In the genomic region with DNA sequence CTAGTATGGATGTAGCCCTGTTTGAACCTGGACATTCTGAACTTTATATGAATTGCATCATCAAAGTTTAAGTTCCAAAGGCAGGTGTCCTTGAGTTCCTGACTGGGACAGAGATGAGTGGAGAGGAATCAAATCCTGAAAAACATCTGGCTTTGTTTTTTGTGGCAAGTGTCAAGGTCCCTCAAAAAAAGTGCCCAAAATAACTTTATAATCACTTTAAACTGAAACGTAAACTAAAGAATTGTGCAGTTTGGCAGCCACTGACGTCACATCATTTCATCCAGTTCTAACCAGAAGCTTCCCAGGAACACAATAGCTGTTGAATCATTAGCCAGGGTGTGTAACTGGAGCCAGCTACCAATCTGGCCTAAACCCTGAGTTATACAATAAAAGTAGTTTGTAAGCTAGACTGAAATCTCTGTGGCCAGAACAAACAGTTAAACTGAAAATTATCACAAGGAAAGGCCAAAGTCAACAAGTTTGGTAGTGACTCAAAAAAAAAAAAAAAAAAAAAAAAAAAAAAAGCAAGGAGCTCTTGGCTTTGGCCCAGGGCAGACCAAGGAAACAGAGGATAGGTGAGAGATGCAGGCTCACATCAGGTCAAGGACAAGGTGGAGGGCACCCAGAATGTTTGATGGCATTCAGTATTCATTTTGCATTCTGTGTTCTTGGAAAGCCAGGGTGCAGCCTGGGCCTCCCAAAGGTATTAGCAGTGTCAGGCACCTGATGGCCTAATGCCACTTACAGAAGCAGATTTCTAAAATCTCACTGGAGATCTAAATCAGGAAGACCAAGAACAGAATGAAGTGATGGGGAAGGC, we compare ENCODE assay signal across 1 cellular context.
TF ChIP-seq lines count a peak whose summit lies in the region.

No MANE protein-coding gene starts in this region.

TF ChIP-seq in HepG2, 621 proteins besides CTCF, POLR2A, EP300 and RAD21 (continued from another document):
- TF ChIP-seq, protein P1, sequence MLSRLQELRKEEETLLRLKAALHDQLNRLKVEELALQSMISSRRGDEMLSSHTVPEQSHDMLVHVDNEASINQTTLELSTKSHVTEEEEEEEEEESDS (CRISPR knock-in tag; IDR thresholded peaks at IDR 0.05; ENCODE audit: borderline replicate concordance), result no peak
- 0 out of 2 replicates have a peak, but pooled peaks have one; percentile 31 for TF ChIP-seq ESRRA (CRISPR knock-in tag; IDR thresholded peaks at IDR 0.05; ENCODE audit: low read depth)
- TF ChIP-seq MLLT10 (CRISPR knock-in tag; IDR thresholded peaks at IDR 0.05), result no peak
